Comparison of ENCODE assay signal across 11 cellular contexts in genomic region chr5:141598389-141599360, GRCh38. TPM values are rescaled to one million over a fixed set of nuclear protein-coding genes. Genes with fewer than 3 reads are reported as not detected.
DNase-seq lines count a peak whose midpoint lies in the region; ATAC-seq and TF ChIP-seq lines count a peak whose summit lies in the region.
"Had no signal": no experiment of that assay in that cellular context is flagged by ENCODE, and none has a peak within 500 bp of the region (broad histone marks: within the 10 kb centered on the region; RNA-seq: fewer than 3 reads in every experiment).

No MANE protein-coding gene starts in this region.

- H3K36me3 ChIP-seq in PC-3 (ENCODE audit: low read depth, low read length) = no peaks in the 10 kb centered on the region
- H3K36me3 ChIP-seq: ovary had no signal

- no peaks in the 10 kb centered on the region for H3K27me3 ChIP-seq in PC-3 (ENCODE audit: low read length)
- H3K27me3 ChIP-seq: MG63, ovary, testis had no signal

- no peak overlapping the region for H3K27ac ChIP-seq in PC-3 (ENCODE audit: low read length)
- H3K27ac ChIP-seq: ovary, testis had no signal

- intact Hi-C loops in activated CD4-positive, alpha-beta T cell treated with anti-CD3 and anti-CD28 coated beads for 36 hours (cut with DNase I, micrococcal nuclease) = no loop called here
- intact Hi-C loops in PC-3 (cut with micrococcal nuclease) = no loop called here

- no peaks in the 10 kb centered on the region for H3K9me3 Mint-ChIP-seq in activated CD4-positive, alpha-beta T cell treated with anti-CD3 and anti-CD28 coated beads for 36 hours (ENCODE audit: low read depth)
- H3K9me3 Mint-ChIP-seq in stimulated activated effector memory CD8-positive, alpha-beta T cell treated with anti-CD3 and anti-CD28 coated beads, Interleukin-12 subunit alpha, Interleukin-12 subunit beta, amount 100 ng/mL, for 72 hours = no peaks in the 10 kb centered on the region

- no peaks in the 10 kb centered on the region for H3K27me3 Mint-ChIP-seq in activated CD4-positive, alpha-beta T cell treated with anti-CD3 and anti-CD28 coated beads for 36 hours

- H3K36me3 Mint-ChIP-seq in activated CD4-positive, alpha-beta T cell treated with anti-CD3 and anti-CD28 coated beads for 36 hours (ENCODE audit: low read depth) = peaks cover 33% of the 10 kb centered on the region
- peaks cover 28% of the 10 kb centered on the region for H3K36me3 Mint-ChIP-seq in stimulated activated effector memory CD8-positive, alpha-beta T cell treated with anti-CD3 and anti-CD28 coated beads, Interleukin-12 subunit alpha, Interleukin-12 subunit beta, amount 100 ng/mL, for 72 hours

- H4K20me1 ChIP-seq in PC-3 (ENCODE audit: low read length) = peaks cover 9% of the 10 kb centered on the region; the same call in 1 of the 2 replicates

- peak; percentile 91 for ATAC-seq in activated CD4-positive, alpha-beta T cell treated with anti-CD3 and anti-CD28 coated beads for 36 hours
- peak; percentile 46 for ATAC-seq in PC-3
- ATAC-seq in stimulated activated effector memory CD8-positive, alpha-beta T cell treated with anti-CD3 and anti-CD28 coated beads, Interleukin-12 subunit alpha, Interleukin-12 subunit beta, amount 100 ng/mL, for 72 hours = peak; percentile 95

- no peaks in the 10 kb centered on the region for H3K9me3 ChIP-seq in PC-3 (ENCODE audit: low read length)
- H3K9me3 ChIP-seq: MG63, ovary, testis had no signal

- TF ChIP-seq CTCF in PC-3 (conservative IDR thresholded peaks at IDR 0.05; ENCODE audit: low read depth, low read length) = no peak
- no peak for TF ChIP-seq CTCF in fibroblast of mammary gland (conservative IDR thresholded peaks at IDR 0.05; ENCODE audit: control insufficient read depth, insufficient read depth, low read depth, low read length)

- H3K9ac ChIP-seq in PC-3 (ENCODE audit: low read length) = no peak overlapping the region

- H3K4me1 Mint-ChIP-seq in activated CD4-positive, alpha-beta T cell treated with anti-CD3 and anti-CD28 coated beads for 36 hours = peaks cover 74% of the 10 kb centered on the region
- peaks cover 65% of the 10 kb centered on the region for H3K4me1 Mint-ChIP-seq in stimulated activated effector memory CD8-positive, alpha-beta T cell treated with anti-CD3 and anti-CD28 coated beads, Interleukin-12 subunit alpha, Interleukin-12 subunit beta, amount 100 ng/mL, for 72 hours

- DNase-seq in activated CD4-positive, alpha-beta T cell treated with anti-CD3 and anti-CD28 coated beads for 36 hours = no peak
- DNase-seq in activated CD4-positive, alpha-beta T cell treated with anti-CD3 and anti-CD28 coated beads, Interleukin-2, amount 50 U/mL, for 48 hours = no peak
- DNase-seq in PC-3 (no peak), fibroblast of mammary gland (ENCODE audit: low read depth) (peak; percentile 84), NCI-H146 (lab: John Stamatoyannopoulos, UW) (no peak), NCI-H1694 treated with DMSO at 0.1 percent for 48 hours (lab: John Stamatoyannopoulos, UW) (no peak)
- no peak for DNase-seq in stimulated activated effector memory CD8-positive, alpha-beta T cell treated with anti-CD3 and anti-CD28 coated beads, Interleukin-12 subunit alpha, Interleukin-12 subunit beta, amount 100 ng/mL, for 72 hours (ENCODE audit: low spot score in 2 of 2)
- no peak for DNase-seq in stimulated activated CD4-positive, alpha-beta T cell treated with anti-CD3 and anti-CD28 coated beads, Interleukin-12 subunit alpha, Interleukin-12 subunit beta, amount 100 ng/mL, for 4 hours
- DNase-seq: MG63, ovary, testis had no signal

- H3K4me2 ChIP-seq in PC-3 (ENCODE audit: low read length) = no peak overlapping the region

- no peak overlapping the region for H3K4me3 Mint-ChIP-seq in activated CD4-positive, alpha-beta T cell treated with anti-CD3 and anti-CD28 coated beads for 36 hours
- H3K4me3 Mint-ChIP-seq in stimulated activated effector memory CD8-positive, alpha-beta T cell treated with anti-CD3 and anti-CD28 coated beads, Interleukin-12 subunit alpha, Interleukin-12 subunit beta, amount 100 ng/mL, for 72 hours = peak overlapping the region; percentile 22

- no peaks in the 10 kb centered on the region for H3F3A ChIP-seq in PC-3 (ENCODE audit: low read length, unreplicated experiment)

- POLR2A ChIA-PET in activated CD4-positive, alpha-beta T cell treated with anti-CD3 and anti-CD28 coated beads for 36 hours (lab: Charles Lee) = interaction anchor here (1.6 kb wide), 1 partner anchor 38 kb away, joined by 4 read pairs; the partner anchor contains the start of genes HDAC3 and RELL2
- POLR2A ChIA-PET in PC-3 (lab: Charles Lee; ENCODE audit: unreplicated experiment) = no interaction called here

- H3K79me2 ChIP-seq in PC-3 (ENCODE audit: low read length) = peaks cover 85% of the 10 kb centered on the region

- no peaks in the 10 kb centered on the region for H3K9me2 ChIP-seq in PC-3 (replicated peaks; ENCODE audit: low read length)

- no TSS peak for BruUV-seq in PC-3 (replicated peaks; lab: Mats Ljungman, UMichigan)

- H3K27ac Mint-ChIP-seq in activated CD4-positive, alpha-beta T cell treated with anti-CD3 and anti-CD28 coated beads for 36 hours = peak overlapping the region; percentile 51
- H3K27ac Mint-ChIP-seq in stimulated activated effector memory CD8-positive, alpha-beta T cell treated with anti-CD3 and anti-CD28 coated beads, Interleukin-12 subunit alpha, Interleukin-12 subunit beta, amount 100 ng/mL, for 72 hours = peak overlapping the region; percentile 88

- H3K4me3 ChIP-seq in PC-3 (ENCODE audit: low read length) = no peak overlapping the region
- H3K4me3 ChIP-seq in fibroblast of mammary gland (ENCODE audit: control insufficient read depth, low read depth, low read length) = no peak overlapping the region
- H3K4me3 ChIP-seq: MG63, ovary, testis had no signal

- CTCF ChIA-PET in activated CD4-positive, alpha-beta T cell treated with anti-CD3 and anti-CD28 coated beads for 36 hours (lab: Charles Lee) = interaction anchor here (0.7 to 2.8 kb wide), 9 partner anchors 8 to 39 kb away, joined by 3 to 18 read pairs (median 7); partner anchors contain the start of genes DIAPH1, HDAC3 and RELL2
- CTCF ChIA-PET in PC-3 (lab: Charles Lee) = no interaction called here

- peaks cover 3% of the 10 kb centered on the region for H3K4me1 ChIP-seq in PC-3 (ENCODE audit: insufficient read depth, low read length)
- H3K4me1 ChIP-seq: testis had no signal

- H2AFZ ChIP-seq in PC-3 (ENCODE audit: low read length) = no peak overlapping the region

RNA-seq across cellular contexts. Expression of gene DIAPH1, which starts 20.1 kb away (rescaled TPM):
- total RNA-seq in activated CD4-positive, alpha-beta T cell treated with anti-CD3 and anti-CD28 coated beads for 36 hours = 100 to 1,000 TPM; 185 to 212 TPM
- total RNA-seq in PC-3 (2014; rRNA removed) = 51.9 and 106 TPM in 2 replicates

RNA-seq across cellular contexts. Expression of gene HDAC3, which starts 38.0 kb away (rescaled TPM):
- total RNA-seq in activated CD4-positive, alpha-beta T cell treated with anti-CD3 and anti-CD28 coated beads for 36 hours = 10 to 100 TPM; 85.9 to 88.6 TPM
- total RNA-seq in PC-3 (2014; rRNA removed) = 66.8 and 82.9 TPM in 2 replicates

RNA-seq across cellular contexts. Expression of gene RELL2, which starts 38.1 kb away (rescaled TPM):
- total RNA-seq in activated CD4-positive, alpha-beta T cell treated with anti-CD3 and anti-CD28 coated beads for 36 hours = 10 to 100 TPM; 24.3 to 27.8 TPM
- 4.1 and 5.6 TPM in 2 replicates for total RNA-seq in PC-3 (2014; rRNA removed)

RNA-seq across cellular contexts. Expression of gene FCHSD1, which starts 52.5 kb away (rescaled TPM):
- total RNA-seq in activated CD4-positive, alpha-beta T cell treated with anti-CD3 and anti-CD28 coated beads for 36 hours = 10 to 100 TPM; 28.2 to 32.9 TPM
- total RNA-seq in PC-3 (2014; rRNA removed) = 17.2 and 22.7 TPM in 2 replicates
